In the genomic region with DNA sequence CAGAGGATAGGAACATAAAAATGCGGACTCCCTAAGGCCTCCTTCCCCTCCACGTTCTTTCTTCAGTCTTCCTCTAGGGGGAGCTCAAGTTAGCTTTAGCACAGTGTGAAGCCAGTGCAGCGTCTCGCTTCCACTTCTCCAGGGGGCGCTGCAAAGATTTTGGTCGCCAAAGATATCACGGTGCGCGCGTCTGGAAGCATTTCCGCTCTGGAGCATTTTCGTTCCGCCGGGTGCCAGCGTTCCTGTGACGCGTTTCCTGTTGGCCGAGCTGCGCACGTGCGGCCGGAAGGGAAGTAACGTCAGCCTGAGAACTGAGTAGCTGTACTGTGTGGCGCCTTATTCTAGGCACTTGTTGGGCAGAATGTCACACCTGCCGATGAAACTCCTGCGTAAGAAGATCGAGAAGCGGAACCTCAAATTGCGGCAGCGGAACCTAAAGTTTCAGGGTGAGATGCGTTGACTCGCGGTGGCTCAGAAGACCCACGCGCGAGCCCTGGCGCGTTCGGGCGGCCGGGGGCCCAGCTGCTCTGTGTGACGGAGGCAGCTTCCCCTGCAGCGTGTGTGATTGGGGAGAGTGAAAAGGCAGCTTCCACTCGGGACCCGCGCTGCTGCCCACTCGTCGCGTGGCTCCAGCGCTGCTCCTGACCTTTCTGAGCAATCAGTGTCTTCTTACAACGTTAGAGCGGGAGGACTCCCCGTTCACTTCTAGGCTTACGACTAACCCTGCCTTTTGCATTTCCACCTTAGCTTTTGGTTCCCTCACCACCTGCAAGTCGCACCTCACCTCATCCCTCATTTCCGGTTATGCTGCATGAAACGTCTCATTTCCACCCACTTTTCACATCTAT, we compare ENCODE assay signal across 1 cellular context.
TF ChIP-seq lines count a peak whose summit lies in the region.

DDX18 (plus strand) TSS at position 275 of the 848 bp plus-strand sequence; CDS start at position 362, 87 bp downstream.

TF ChIP-seq in HCT116, 20 proteins besides CTCF, POLR2A, EP300 and RAD21 (continued from another document):
- no peak for TF ChIP-seq REST (IDR thresholded peaks at IDR 0.05; ENCODE audit: low read depth)
- TF ChIP-seq ZNF274 (IDR thresholded peaks at IDR 0.05; ENCODE audit: low read depth, low read length) = no peak
- TF ChIP-seq ELF1 (IDR thresholded peaks at IDR 0.05; ENCODE audit: borderline replicate concordance, low read depth) = peak; percentile 61; the same call in 1 of the 2 replicates
- peak; percentile 96 for TF ChIP-seq SRF (IDR thresholded peaks at IDR 0.05; ENCODE audit: low read depth)
- peak; percentile 70 for TF ChIP-seq SP1 (IDR thresholded peaks at IDR 0.05; ENCODE audit: low read depth)
- TF ChIP-seq POLR2AphosphoS5 (IDR thresholded peaks at IDR 0.05; ENCODE audit: low read depth, low read length) = peak; percentile 87
- no peak; the same call in 1 of the 2 replicates for TF ChIP-seq CEBPB (IDR thresholded peaks at IDR 0.05; ENCODE audit: low read depth)
- TF ChIP-seq EZH2phosphoT487 (IDR thresholded peaks at IDR 0.05; ENCODE audit: borderline replicate concordance) = no peak
- TF ChIP-seq TCF7L2 (IDR thresholded peaks at IDR 0.05; ENCODE audit: borderline replicate concordance, extremely low read depth, insufficient read depth, insufficient read length) = no peak
- no peak for TF ChIP-seq ZBTB33 (IDR thresholded peaks at IDR 0.05; ENCODE audit: extremely low read depth, insufficient replicate concordance, low read length)
- TF ChIP-seq EZH2 (IDR thresholded peaks at IDR 0.05) = no peak
- TF ChIP-seq FOSL1 (IDR thresholded peaks at IDR 0.05; ENCODE audit: low read depth) = no peak
- no peak for TF ChIP-seq EGR1 (IDR thresholded peaks at IDR 0.05; ENCODE audit: low read depth)
- TF ChIP-seq CBX3 (IDR thresholded peaks at IDR 0.05; ENCODE audit: low read depth) = peak; percentile 99
- TF ChIP-seq, protein P1, sequence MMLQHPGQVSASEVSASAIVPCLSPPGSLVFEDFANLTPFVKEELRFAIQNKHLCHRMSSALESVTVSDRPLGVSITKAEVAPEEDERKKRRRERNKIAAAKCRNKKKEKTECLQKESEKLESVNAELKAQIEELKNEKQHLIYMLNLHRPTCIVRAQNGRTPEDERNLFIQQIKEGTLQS (IDR thresholded peaks at IDR 0.05) = no peak
- no peak for TF ChIP-seq JUND (IDR thresholded peaks at IDR 0.05)
- TF ChIP-seq, protein P2, sequence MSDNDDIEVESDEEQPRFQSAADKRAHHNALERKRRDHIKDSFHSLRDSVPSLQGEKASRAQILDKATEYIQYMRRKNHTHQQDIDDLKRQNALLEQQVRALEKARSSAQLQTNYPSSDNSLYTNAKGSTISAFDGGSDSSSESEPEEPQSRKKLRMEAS (IDR thresholded peaks at IDR 0.05) = peak; percentile 98
- TF ChIP-seq YY1 (IDR thresholded peaks at IDR 0.05; ENCODE audit: extremely low read depth, insufficient replicate concordance, low read depth, low read length) = peak; percentile 77
